ENCODE assay signal across 13 cellular contexts in the genomic region with DNA sequence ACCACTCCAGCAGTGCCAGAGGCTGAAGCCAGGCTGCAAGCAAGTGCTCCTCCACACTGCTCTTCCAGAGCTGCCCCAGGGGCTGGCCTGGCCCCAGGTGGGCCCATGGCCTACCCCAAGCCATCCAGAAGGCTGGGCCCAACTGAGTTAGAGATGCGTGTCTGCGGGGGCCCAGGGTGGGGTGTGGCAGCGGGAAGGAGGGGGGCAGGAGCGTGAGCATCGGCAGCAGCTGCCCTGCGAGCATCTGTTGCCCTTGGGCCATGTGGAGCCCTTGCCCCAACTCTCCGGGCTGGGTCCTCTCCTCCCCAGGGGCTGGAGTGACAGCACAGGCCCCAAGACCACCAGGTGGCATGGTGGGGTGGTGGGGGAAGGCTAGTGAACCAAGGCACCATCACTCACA. TPM values are rescaled to one million over a fixed set of nuclear protein-coding genes. Genes with fewer than 3 reads are reported as not detected.
DNase-seq lines count a peak whose midpoint lies in the region; TF ChIP-seq lines count a peak whose summit lies in the region.
"Had no signal": no experiment of that assay in that cellular context is flagged by ENCODE, and none has a peak within 500 bp of the region (broad histone marks: within the 10 kb centered on the region; RNA-seq: fewer than 3 reads in every experiment).

No MANE protein-coding gene starts in this region.

- no CpG with 5 or more reads among the region's 7 CpGs for WGBS in mesendoderm (ENCODE audit: extremely low coverage, insufficient coverage, low lambda C conversion rate)
- 87% methylated on average over 7 of the region's 7 CpGs; no CpG with 5 or more reads in 1 of the 2 donors for WGBS in thyroid gland, 2 donors

- H2BK5ac ChIP-seq in mesendoderm (ENCODE audit: low read length) = no peak overlapping the region

- H4K8ac ChIP-seq in mesendoderm (ENCODE audit: low read depth, low read length) = no peak overlapping the region

- H3K23ac ChIP-seq in mesendoderm (ENCODE audit: low read length) = no peak overlapping the region

- H3K79me2 ChIP-seq in mesendoderm (ENCODE audit: control insufficient read depth, insufficient read depth, low read length) = no peaks in the 10 kb centered on the region

- H3K4me1 ChIP-seq in mesendoderm (ENCODE audit: control insufficient read depth, low read depth, low read length) = peaks cover 13% of the 10 kb centered on the region
- H3K4me1 ChIP-seq in thyroid gland = peaks cover 68 to 87% of the 10 kb centered on the region in 2 donors

- DNase-seq in RWPE1 (ENCODE audit: low spot score) = no peak
- DNase-seq in mesendoderm = no peak
- peak in 1 of 2 donors; percentile 0 for DNase-seq in thyroid gland
- DNase-seq in T-helper 1 cell = no peak
- DNase-seq in activated naive CD4-positive, alpha-beta T cell treated with anti-CD3 and anti-CD28 coated beads for 36 hours = no peak
- DNase-seq in HEK293T (ENCODE audit: extremely low spot score) = no peak
- DNase-seq: COR-L47, HCEC 1CT, NCI-H2029, NCI-H2171 treated with DMSO at 0.1 percent for 48 hours, NCI-H510A had no signal

- no peaks in the 10 kb centered on the region for H3K27me3 Mint-ChIP-seq in dendritic cell treated with granulocyte-macrophage colony-stimulating factor and Interleukin-4, amounts not matched to agents 40 ng/mL and 50 ng/mL, for 4 days
- H3K27me3 Mint-ChIP-seq in activated naive CD4-positive, alpha-beta T cell treated with anti-CD3 and anti-CD28 coated beads for 36 hours (ENCODE audit: low read depth) = no peaks in the 10 kb centered on the region

- peaks cover 62% of the 10 kb centered on the region for H3K4me1 Mint-ChIP-seq in dendritic cell treated with granulocyte-macrophage colony-stimulating factor and Interleukin-4, amounts not matched to agents 40 ng/mL and 50 ng/mL, for 4 days (ENCODE audit: low read depth)
- peaks cover 36% of the 10 kb centered on the region for H3K4me1 Mint-ChIP-seq in activated naive CD4-positive, alpha-beta T cell treated with anti-CD3 and anti-CD28 coated beads for 36 hours (ENCODE audit: low read depth)

- no peaks in the 10 kb centered on the region for H3K9me3 Mint-ChIP-seq in dendritic cell treated with granulocyte-macrophage colony-stimulating factor and Interleukin-4, amounts not matched to agents 40 ng/mL and 50 ng/mL, for 4 days
- no peaks in the 10 kb centered on the region for H3K9me3 Mint-ChIP-seq in activated naive CD4-positive, alpha-beta T cell treated with anti-CD3 and anti-CD28 coated beads for 36 hours

- TF ChIP-seq CTCF in RWPE1 (conservative IDR thresholded peaks at IDR 0.05; ENCODE audit: low read depth) (no peak), thyroid gland (IDR thresholded peaks at IDR 0.05) (no peak)

- no peak overlapping the region for H3K4me3 ChIP-seq in mesendoderm (ENCODE audit: low read length)
- H3K4me3 ChIP-seq in thyroid gland (replicated peaks in 1 of 3) = no peak overlapping the region
- H3K4me3 ChIP-seq: GM12878 had no signal

- no peaks in the 10 kb centered on the region for H3K9me3 ChIP-seq in thyroid gland

- no peaks in the 10 kb centered on the region for H3K79me1 ChIP-seq in mesendoderm (ENCODE audit: low read length)

- intact Hi-C loops in dendritic cell treated with granulocyte-macrophage colony-stimulating factor and Interleukin-4, amounts not matched to agents 40 ng/mL and 50 ng/mL, for 4 days (cut with micrococcal nuclease) = no loop called here
- intact Hi-C loops in thyroid gland (cut with DNase I) = no loop called here
- intact Hi-C loops in activated naive CD4-positive, alpha-beta T cell treated with anti-CD3 and anti-CD28 coated beads for 36 hours (cut with micrococcal nuclease) = no loop called here

- H3K27me3 ChIP-seq in mesendoderm (ENCODE audit: insufficient read depth, low read length, poor library complexity) = no peaks in the 10 kb centered on the region
- H3K27me3 ChIP-seq in thyroid gland = no peaks in the 10 kb centered on the region

- peaks cover 25% of the 10 kb centered on the region for H3K36me3 Mint-ChIP-seq in dendritic cell treated with granulocyte-macrophage colony-stimulating factor and Interleukin-4, amounts not matched to agents 40 ng/mL and 50 ng/mL, for 4 days (ENCODE audit: low read depth)
- no peaks in the 10 kb centered on the region for H3K36me3 Mint-ChIP-seq in activated naive CD4-positive, alpha-beta T cell treated with anti-CD3 and anti-CD28 coated beads for 36 hours (ENCODE audit: low read depth)

- H3K27ac Mint-ChIP-seq in dendritic cell treated with granulocyte-macrophage colony-stimulating factor and Interleukin-4, amounts not matched to agents 40 ng/mL and 50 ng/mL, for 4 days = peak overlapping the region; percentile 30
- H3K27ac Mint-ChIP-seq in activated naive CD4-positive, alpha-beta T cell treated with anti-CD3 and anti-CD28 coated beads for 36 hours = no peak overlapping the region

- no peak overlapping the region for H4K5ac ChIP-seq in mesendoderm (ENCODE audit: low read length)

- H3K4me3 Mint-ChIP-seq in dendritic cell treated with granulocyte-macrophage colony-stimulating factor and Interleukin-4, amounts not matched to agents 40 ng/mL and 50 ng/mL, for 4 days = no peak overlapping the region
- no peak overlapping the region for H3K4me3 Mint-ChIP-seq in activated naive CD4-positive, alpha-beta T cell treated with anti-CD3 and anti-CD28 coated beads for 36 hours

- CTCF ChIA-PET in RWPE1 (lab: Yijun Ruan, JAX) (interaction anchor here (0.7 kb wide), 1 partner anchor 8 kb away, joined by 4 read pairs; no protein-coding TSS in a partner anchor), HEK293T (lab: Yijun Ruan, JAX) (no interaction called here)
- CTCF ChIA-PET in activated naive CD4-positive, alpha-beta T cell treated with anti-CD3 and anti-CD28 coated beads for 36 hours (lab: Charles Lee) = interaction anchor here (1.5 kb wide), 1 partner anchor 16 kb away, joined by 3 read pairs; no protein-coding TSS in a partner anchor

- H3K36me3 ChIP-seq in mesendoderm (ENCODE audit: control insufficient read depth, insufficient read depth, low read length) (no peaks in the 10 kb centered on the region), thyroid gland (peaks cover 9 to 13% of the 10 kb centered on the region in 2 donors)

- no peak for TF ChIP-seq POLR2A in thyroid gland (IDR thresholded peaks at IDR 0.05)

- H2BK120ac ChIP-seq in mesendoderm (ENCODE audit: low read depth, low read length) = no peak overlapping the region

- no peak overlapping the region for H2BK15ac ChIP-seq in mesendoderm (replicated peaks; ENCODE audit: low read depth)

- H3K56ac ChIP-seq in mesendoderm (ENCODE audit: low read length) = peak overlapping the region; percentile 26

- no peak overlapping the region for H3K4ac ChIP-seq in mesendoderm (ENCODE audit: low read depth, low read length)

- H3K9ac ChIP-seq in mesendoderm (ENCODE audit: low read length) = no peak overlapping the region

- POLR2A ChIA-PET in RWPE1 (lab: Yijun Ruan, JAX; ENCODE audit: low non-redundant PET) = no interaction called here
- POLR2A ChIA-PET in HEK293T (lab: Yijun Ruan, JAX) = interaction anchor here (0.6 kb wide), 1 partner anchor 26 kb away, joined by 3 read pairs; no protein-coding TSS in a partner anchor

- no peak overlapping the region for H3K18ac ChIP-seq in mesendoderm (ENCODE audit: low read length)

- H2AK5ac ChIP-seq in mesendoderm (ENCODE audit: low read length) = no peak overlapping the region

- H3K4me2 ChIP-seq in mesendoderm (ENCODE audit: low read length) = no peak overlapping the region

- H3K27ac ChIP-seq in RWPE1 (peak overlapping the region; percentile 100), mesendoderm (ENCODE audit: low read depth, low read length) (no peak overlapping the region), thyroid gland (peak overlapping the region; percentile 97 to 99 (median 99))

TF ChIP-seq in HEK293T, 16 proteins besides CTCF, POLR2A, EP300 and RAD21:
- TF ChIP-seq FOXA1 (IDR thresholded peaks at IDR 0.05) = no peak
- TF ChIP-seq SUZ12 (IDR thresholded peaks at IDR 0.05) = no peak
- TF ChIP-seq SP1 (IDR thresholded peaks at IDR 0.05) = no peak
- no peak for TF ChIP-seq ELF4 (IDR thresholded peaks at IDR 0.05)
- TF ChIP-seq, protein P1, sequence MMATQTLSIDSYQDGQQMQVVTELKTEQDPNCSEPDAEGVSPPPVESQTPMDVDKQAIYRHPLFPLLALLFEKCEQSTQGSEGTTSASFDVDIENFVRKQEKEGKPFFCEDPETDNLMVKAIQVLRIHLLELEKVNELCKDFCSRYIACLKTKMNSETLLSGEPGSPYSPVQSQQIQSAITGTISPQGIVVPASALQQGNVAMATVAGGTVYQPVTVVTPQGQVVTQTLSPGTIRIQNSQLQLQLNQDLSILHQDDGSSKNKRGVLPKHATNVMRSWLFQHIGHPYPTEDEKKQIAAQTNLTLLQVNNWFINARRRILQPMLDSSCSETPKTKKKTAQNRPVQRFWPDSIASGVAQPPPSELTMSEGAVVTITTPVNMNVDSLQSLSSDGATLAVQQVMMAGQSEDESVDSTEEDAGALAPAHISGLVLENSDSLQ (IDR thresholded peaks at IDR 0.05) = no peak
- TF ChIP-seq ZNF384 (IDR thresholded peaks at IDR 0.05) = no peak
- TF ChIP-seq BHLHE40 (IDR thresholded peaks at IDR 0.05; ENCODE audit: borderline replicate concordance) = no peak
- TF ChIP-seq HDGF (IDR thresholded peaks at IDR 0.05; ENCODE audit: borderline replicate concordance) = no peak
- TF ChIP-seq NFRKB (IDR thresholded peaks at IDR 0.05) = no peak
- TF ChIP-seq L3MBTL2 (conservative IDR thresholded peaks at IDR 0.05) = no peak
- TF ChIP-seq ARNT (IDR thresholded peaks at IDR 0.05) = no peak
- TF ChIP-seq CTBP1 (IDR thresholded peaks at IDR 0.05; ENCODE audit: borderline replicate concordance) = no peak
- no peak for TF ChIP-seq FOXM1 (IDR thresholded peaks at IDR 0.05; ENCODE audit: borderline replicate concordance)
- TF ChIP-seq TARDBP (IDR thresholded peaks at IDR 0.05) = no peak
- TF ChIP-seq FOXK2 (IDR thresholded peaks at IDR 0.05) = no peak
- no peak for TF ChIP-seq LEF1 (IDR thresholded peaks at IDR 0.05; ENCODE audit: borderline replicate concordance)

RNA-seq across cellular contexts. Expression of a gene that starts 7.3 kb away (rescaled TPM):
- 59.1 TPM for polyA plus RNA-seq in mesendoderm (2013, experiment 1 of 2)
- 55.4 TPM for polyA plus RNA-seq in mesendoderm (2013, experiment 2 of 2)
- 10 to 100 TPM; 44.6 to 89.4 (median 63.0) TPM for total RNA-seq in thyroid gland
- 10 to 100 TPM; 79.3 to 84.9 TPM for total RNA-seq in activated naive CD4-positive, alpha-beta T cell treated with anti-CD3 and anti-CD28 coated beads for 36 hours
